In genomic region chr12:108568653-108569154, GRCh38 we compare ENCODE assay signal across 7 cellular contexts. TPM values are rescaled to one million over a fixed set of nuclear protein-coding genes. Genes with fewer than 3 reads are reported as not detected.
DNase-seq lines count a peak whose midpoint lies in the region; ATAC-seq and TF ChIP-seq lines count a peak whose summit lies in the region.

No MANE protein-coding gene starts in this region.

- POLR2A ChIA-PET in WTC11 (lab: Charles Lee): interaction anchor here (0.6 kb wide), 1 partner anchor 9 kb away, joined by 7 read pairs; no protein-coding TSS in a partner anchor

- H3K27ac Mint-ChIP-seq in WTC11: no peak overlapping the region

- no peaks in the 10 kb centered on the region for H3K27me3 Mint-ChIP-seq in WTC11 (ENCODE audit: low read depth)

- no peaks in the 10 kb centered on the region for H3K9me3 ChIP-seq in upper lobe of right lung

- no peak overlapping the region for H3K4me3 Mint-ChIP-seq in WTC11

- H3K27ac ChIP-seq in upper lobe of right lung: peak overlapping the region; percentile 43

- H3K27me3 ChIP-seq in upper lobe of right lung: no peaks in the 10 kb centered on the region

- intact Hi-C loops in upper lobe of right lung (cut with DNase I): loop anchor here (10.0 kb wide), 1 partner anchor 236 kb away; no protein-coding TSS in a partner anchor

- H3K36me3 ChIP-seq in upper lobe of right lung: peaks cover 64% of the 10 kb centered on the region

- CTCF ChIA-PET in WTC11 (lab: Charles Lee): interaction anchor here (0.6 to 3.9 kb wide), 2 partner anchors 49 to 239 kb away, joined by 3 to 31 read pairs; no protein-coding TSS in a partner anchor

- no peaks in the 10 kb centered on the region for H3K9me3 Mint-ChIP-seq in WTC11

- H3K4me1 Mint-ChIP-seq in WTC11: 0 out of 2 replicates have a peak, but pooled peaks cover under 1% of the 10 kb centered on the region

- peaks cover 52% of the 10 kb centered on the region for H3K36me3 Mint-ChIP-seq in WTC11

- peak; percentile 79 for DNase-seq in activated CD4-positive, alpha-beta T cell treated with anti-CD3 and anti-CD28 coated beads for 48 hours
- DNase-seq in islet precursor cell: peak; percentile 29
- DNase-seq in upper lobe of right lung: no peak
- DNase-seq in nucleus accumbens (lab: John Stamatoyannopoulos, UW): no peak
- DNase-seq in WTC11 (ENCODE audit: low spot score): no peak

- H3K4me3 ChIP-seq in upper lobe of right lung: no peak overlapping the region

- H3K4me1 ChIP-seq in upper lobe of right lung: peaks cover 35% of the 10 kb centered on the region

- TF ChIP-seq CTCF in upper lobe of right lung (IDR thresholded peaks at IDR 0.05): no peak
- no peak for TF ChIP-seq CTCF in WTC11 (IDR thresholded peaks at IDR 0.05)

- ATAC-seq in GM19395 (IDR thresholded peaks at IDR 0.05; ENCODE audit: unreplicated experiment) (peak; percentile 78), HG03342 (IDR thresholded peaks at IDR 0.05; ENCODE audit: unreplicated experiment) (peak; percentile 78), upper lobe of right lung (no peak), WTC11 (no peak)

TF ChIP-seq in WTC11, 78 proteins besides CTCF, POLR2A, EP300 and RAD21:
- TF ChIP-seq, protein P1, sequence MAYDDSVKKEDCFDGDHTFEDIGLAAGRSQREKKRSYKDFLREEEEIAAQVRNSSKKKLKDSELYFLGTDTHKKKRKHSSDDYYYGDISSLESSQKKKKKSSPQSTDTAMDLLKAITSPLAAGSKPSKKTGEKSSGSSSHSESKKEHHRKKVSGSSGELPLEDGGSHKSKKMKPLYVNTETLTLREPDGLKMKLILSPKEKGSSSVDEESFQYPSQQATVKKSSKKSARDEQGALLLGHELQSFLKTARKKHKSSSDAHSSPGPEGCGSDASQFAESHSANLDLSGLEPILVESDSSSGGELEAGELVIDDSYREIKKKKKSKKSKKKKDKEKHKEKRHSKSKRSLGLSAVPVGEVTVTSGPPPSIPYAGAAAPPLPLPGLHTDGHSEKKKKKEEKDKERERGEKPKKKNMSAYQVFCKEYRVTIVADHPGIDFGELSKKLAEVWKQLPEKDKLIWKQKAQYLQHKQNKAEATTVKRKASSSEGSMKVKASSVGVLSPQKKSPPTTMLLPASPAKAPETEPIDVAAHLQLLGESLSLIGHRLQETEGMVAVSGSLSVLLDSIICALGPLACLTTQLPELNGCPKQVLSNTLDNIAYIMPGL (CRISPR knock-in tag; IDR thresholded peaks at IDR 0.05): no peak
- no peak for TF ChIP-seq RORB (CRISPR knock-in tag; IDR thresholded peaks at IDR 0.05)

RNA-seq across cellular contexts. Expression of gene ISCU, which starts 6.3 kb away (rescaled TPM):
- total RNA-seq in upper lobe of right lung: 138 TPM
- 73.8 to 85.9 TPM (median 74.2 TPM) in 3 replicates for total RNA-seq in WTC11 (2021)

RNA-seq across cellular contexts. Expression of gene SART3, which starts 7.7 kb away (rescaled TPM):
- total RNA-seq in upper lobe of right lung (44.8 TPM), WTC11 (2021) (75.6 to 91.2 TPM (median 76.8 TPM) in 3 replicates)

RNA-seq across cellular contexts. Expression of gene TMEM119, which starts 29.2 kb away (rescaled TPM):
- total RNA-seq in upper lobe of right lung (43.8 TPM), WTC11 (2021) (0.16 to 0.25 TPM (median 0.20 TPM) in 3 replicates)

RNA-seq across cellular contexts. Expression of gene FICD, which starts 53.6 kb away (rescaled TPM):
- total RNA-seq in upper lobe of right lung (10.3 TPM), WTC11 (2021) (4.4 to 6.7 TPM (median 6.3 TPM) in 3 replicates)

Comparison
In these comparisons a context has a peak if more than half of its experiments do, and no peak if none do; other contexts are left out.
1. ATAC-seq: peak in GM19395 (single experiment) and HG03342 (single experiment); none in upper lobe of right lung (single experiment) and WTC11 (single experiment).
2. DNase-seq: peak in activated CD4-positive, alpha-beta T cell treated with anti-CD3 and anti-CD28 coated beads for 48 hours (single experiment) and islet precursor cell (single experiment); none in upper lobe of right lung (single experiment), nucleus accumbens (0 of 56) and WTC11 (single experiment).
3. RNA of gene TMEM119, which starts 29.2 kb away (total RNA-seq): 43.8 TPM in upper lobe of right lung (single experiment); 0.16 to 0.25 TPM in WTC11; every median in the first group is over 10 times any median in the second.